Comparison of ENCODE assay signal across 20 cellular contexts in the genomic region with DNA sequence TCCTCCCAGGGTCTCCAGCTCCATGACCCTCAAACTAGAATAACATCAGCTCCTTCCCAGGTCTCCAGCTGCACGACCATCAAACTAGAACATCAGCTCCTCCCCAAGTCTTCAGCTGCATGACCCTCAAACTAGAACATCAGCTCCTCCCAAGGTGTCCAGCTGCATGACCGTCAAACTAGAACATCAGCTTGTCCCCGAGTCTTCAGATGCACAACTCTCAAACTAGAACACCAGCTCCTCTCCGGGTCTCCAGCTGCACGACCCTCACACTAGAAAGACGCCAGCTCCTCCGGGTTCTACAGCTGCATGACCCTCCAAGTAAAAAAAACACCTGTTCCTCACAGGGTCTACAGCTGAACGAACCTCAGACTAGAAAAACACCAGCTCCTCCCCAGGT.
"Had no signal": no experiment of that assay in that cellular context is flagged by ENCODE, and none has a peak within 500 bp of the region (broad histone marks: within the 10 kb centered on the region; RNA-seq: fewer than 3 reads in every experiment).

No MANE protein-coding gene starts in this region.

- H3K27ac Mint-ChIP-seq: effector memory CD8-positive, alpha-beta T cell; naive thymus-derived CD4-positive, alpha-beta T cell; nephron; stimulated activated effector memory CD8-positive, alpha-beta T cell treated with anti-CD3 and anti-CD28 coated beads, Interleukin-12 subunit alpha, Interleukin-12 subunit beta, amount 100 ng/mL, for 72 hours had no signal

- ATAC-seq: effector memory CD8-positive, alpha-beta T cell; left lung; naive thymus-derived CD4-positive, alpha-beta T cell; stimulated activated effector memory CD8-positive, alpha-beta T cell treated with anti-CD3 and anti-CD28 coated beads, Interleukin-12 subunit alpha, Interleukin-12 subunit beta, amount 100 ng/mL, for 72 hours had no signal

- H3K4me3 ChIP-seq: colonic mucosa, left lung, prostate gland, right atrium auricular region, sigmoid colon, stomach, thyroid gland, vagina had no signal

- H3K27me3 Mint-ChIP-seq: effector memory CD8-positive, alpha-beta T cell had no signal

- H3K27me3 ChIP-seq: colonic mucosa, left lung, right atrium auricular region, sigmoid colon, stomach, thyroid gland, vagina had no signal

- DNase-seq: colonic mucosa; effector memory CD8-positive, alpha-beta T cell; head of caudate nucleus; mesendoderm; midbrain; naive thymus-derived CD4-positive, alpha-beta T cell; nucleus accumbens; sigmoid colon; stimulated activated CD4-positive, alpha-beta T cell treated with anti-CD3 and anti-CD28 coated beads, Interleukin-2, amount 100 ng/mL, for 24 hours; stimulated activated CD4-positive, alpha-beta T cell treated with anti-CD3 and anti-CD28 coated beads, Interleukin-4, amount 100 ng/mL, for 24 hours; stimulated activated naive CD4-positive, alpha-beta T cell treated with Interleukin-2 at 50 U/mL for 16 hours; stomach; thyroid gland; trophoblast cell had no signal

- H3K4me1 ChIP-seq: colonic mucosa, left lung, prostate gland, right atrium auricular region, sigmoid colon, stomach, thyroid gland, vagina had no signal

- H3K27ac ChIP-seq: colonic mucosa, left lung, prostate gland, right atrium auricular region, sigmoid colon, stomach, thyroid gland, vagina had no signal

- H3K9me3 ChIP-seq: colonic mucosa, left lung, prostate gland, right atrium auricular region, sigmoid colon, stomach, thyroid gland, vagina had no signal

- H3K36me3 ChIP-seq: colonic mucosa, left lung, prostate gland, right atrium auricular region, sigmoid colon, stomach, thyroid gland, vagina had no signal

- H3K36me3 Mint-ChIP-seq: naive thymus-derived CD4-positive, alpha-beta T cell; stimulated activated effector memory CD8-positive, alpha-beta T cell treated with anti-CD3 and anti-CD28 coated beads, Interleukin-12 subunit alpha, Interleukin-12 subunit beta, amount 100 ng/mL, for 72 hours had no signal

- H3K4me3 Mint-ChIP-seq: effector memory CD8-positive, alpha-beta T cell; naive thymus-derived CD4-positive, alpha-beta T cell; nephron; stimulated activated effector memory CD8-positive, alpha-beta T cell treated with anti-CD3 and anti-CD28 coated beads, Interleukin-12 subunit alpha, Interleukin-12 subunit beta, amount 100 ng/mL, for 72 hours had no signal

- H3K4me1 Mint-ChIP-seq: naive thymus-derived CD4-positive, alpha-beta T cell; nephron; stimulated activated effector memory CD8-positive, alpha-beta T cell treated with anti-CD3 and anti-CD28 coated beads, Interleukin-12 subunit alpha, Interleukin-12 subunit beta, amount 100 ng/mL, for 72 hours had no signal
